Comparison of ENCODE assay signal across 1 cellular context in genomic region chr6:139533166-139533565, GRCh38.
TF ChIP-seq lines count a peak whose summit lies in the region.

No MANE protein-coding gene starts in this region.

TF ChIP-seq in HCT116, 20 proteins besides CTCF, POLR2A, EP300 and RAD21:
- TF ChIP-seq REST (IDR thresholded peaks at IDR 0.05; ENCODE audit: low read depth) (no peak), ELF1 (IDR thresholded peaks at IDR 0.05; ENCODE audit: borderline replicate concordance, low read depth) (no peak; the same call in 1 of the 2 replicates)
- TF ChIP-seq, protein P1, sequence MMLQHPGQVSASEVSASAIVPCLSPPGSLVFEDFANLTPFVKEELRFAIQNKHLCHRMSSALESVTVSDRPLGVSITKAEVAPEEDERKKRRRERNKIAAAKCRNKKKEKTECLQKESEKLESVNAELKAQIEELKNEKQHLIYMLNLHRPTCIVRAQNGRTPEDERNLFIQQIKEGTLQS (IDR thresholded peaks at IDR 0.05), result no peak
